1 cellular context compared by ENCODE assay signal in the genomic region with DNA sequence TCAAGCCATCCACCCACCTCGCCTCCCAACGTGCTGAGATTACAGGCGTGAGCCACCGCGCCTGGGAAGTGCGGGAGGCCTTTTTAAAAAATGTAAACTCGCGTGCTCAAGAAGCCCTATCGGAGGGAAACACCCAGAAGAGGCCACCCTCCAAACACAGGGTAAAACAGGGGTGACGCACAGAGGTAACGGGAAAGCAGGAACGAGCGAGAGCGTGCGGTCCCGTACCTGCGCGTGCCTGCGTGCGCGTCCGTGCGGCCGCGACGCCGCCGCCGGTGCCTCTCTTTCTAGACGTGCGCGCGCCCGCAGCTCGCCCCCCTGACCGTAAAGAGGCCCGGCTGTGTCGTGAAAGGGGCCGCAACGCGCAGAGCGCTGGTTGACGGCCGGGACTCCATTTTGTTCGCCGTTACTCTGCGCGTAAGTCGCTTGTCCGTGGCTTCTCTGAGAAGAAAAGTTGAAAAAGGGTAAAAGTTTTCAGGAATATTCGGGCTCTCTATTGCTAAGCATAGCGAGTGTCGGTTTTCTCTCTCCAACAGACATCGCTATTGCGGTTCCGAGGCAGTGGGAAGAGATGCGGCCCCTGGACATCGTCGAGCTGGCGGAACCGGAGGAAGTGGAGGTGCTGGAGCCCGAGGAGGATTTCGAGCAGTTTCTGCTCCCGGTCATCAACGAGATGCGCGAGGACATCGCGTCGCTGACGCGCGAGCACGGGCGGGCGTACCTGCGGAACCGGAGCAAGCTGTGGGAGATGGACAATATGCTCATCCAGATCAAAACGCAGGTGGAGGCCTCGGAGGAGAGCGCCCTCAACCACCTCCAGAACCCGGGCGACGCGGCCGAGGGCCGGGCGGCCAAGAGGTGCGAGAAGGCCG.
TF ChIP-seq lines count a peak whose summit lies in the region.

A gene (plus strand): TSS at position 394 of the 872 bp plus-strand sequence. CDS start 178 bp downstream, at position 572.

TF ChIP-seq in HepG2, 621 proteins besides CTCF, POLR2A, EP300 and RAD21 (continued from another document and continues in another):
- TF ChIP-seq, protein P1, sequence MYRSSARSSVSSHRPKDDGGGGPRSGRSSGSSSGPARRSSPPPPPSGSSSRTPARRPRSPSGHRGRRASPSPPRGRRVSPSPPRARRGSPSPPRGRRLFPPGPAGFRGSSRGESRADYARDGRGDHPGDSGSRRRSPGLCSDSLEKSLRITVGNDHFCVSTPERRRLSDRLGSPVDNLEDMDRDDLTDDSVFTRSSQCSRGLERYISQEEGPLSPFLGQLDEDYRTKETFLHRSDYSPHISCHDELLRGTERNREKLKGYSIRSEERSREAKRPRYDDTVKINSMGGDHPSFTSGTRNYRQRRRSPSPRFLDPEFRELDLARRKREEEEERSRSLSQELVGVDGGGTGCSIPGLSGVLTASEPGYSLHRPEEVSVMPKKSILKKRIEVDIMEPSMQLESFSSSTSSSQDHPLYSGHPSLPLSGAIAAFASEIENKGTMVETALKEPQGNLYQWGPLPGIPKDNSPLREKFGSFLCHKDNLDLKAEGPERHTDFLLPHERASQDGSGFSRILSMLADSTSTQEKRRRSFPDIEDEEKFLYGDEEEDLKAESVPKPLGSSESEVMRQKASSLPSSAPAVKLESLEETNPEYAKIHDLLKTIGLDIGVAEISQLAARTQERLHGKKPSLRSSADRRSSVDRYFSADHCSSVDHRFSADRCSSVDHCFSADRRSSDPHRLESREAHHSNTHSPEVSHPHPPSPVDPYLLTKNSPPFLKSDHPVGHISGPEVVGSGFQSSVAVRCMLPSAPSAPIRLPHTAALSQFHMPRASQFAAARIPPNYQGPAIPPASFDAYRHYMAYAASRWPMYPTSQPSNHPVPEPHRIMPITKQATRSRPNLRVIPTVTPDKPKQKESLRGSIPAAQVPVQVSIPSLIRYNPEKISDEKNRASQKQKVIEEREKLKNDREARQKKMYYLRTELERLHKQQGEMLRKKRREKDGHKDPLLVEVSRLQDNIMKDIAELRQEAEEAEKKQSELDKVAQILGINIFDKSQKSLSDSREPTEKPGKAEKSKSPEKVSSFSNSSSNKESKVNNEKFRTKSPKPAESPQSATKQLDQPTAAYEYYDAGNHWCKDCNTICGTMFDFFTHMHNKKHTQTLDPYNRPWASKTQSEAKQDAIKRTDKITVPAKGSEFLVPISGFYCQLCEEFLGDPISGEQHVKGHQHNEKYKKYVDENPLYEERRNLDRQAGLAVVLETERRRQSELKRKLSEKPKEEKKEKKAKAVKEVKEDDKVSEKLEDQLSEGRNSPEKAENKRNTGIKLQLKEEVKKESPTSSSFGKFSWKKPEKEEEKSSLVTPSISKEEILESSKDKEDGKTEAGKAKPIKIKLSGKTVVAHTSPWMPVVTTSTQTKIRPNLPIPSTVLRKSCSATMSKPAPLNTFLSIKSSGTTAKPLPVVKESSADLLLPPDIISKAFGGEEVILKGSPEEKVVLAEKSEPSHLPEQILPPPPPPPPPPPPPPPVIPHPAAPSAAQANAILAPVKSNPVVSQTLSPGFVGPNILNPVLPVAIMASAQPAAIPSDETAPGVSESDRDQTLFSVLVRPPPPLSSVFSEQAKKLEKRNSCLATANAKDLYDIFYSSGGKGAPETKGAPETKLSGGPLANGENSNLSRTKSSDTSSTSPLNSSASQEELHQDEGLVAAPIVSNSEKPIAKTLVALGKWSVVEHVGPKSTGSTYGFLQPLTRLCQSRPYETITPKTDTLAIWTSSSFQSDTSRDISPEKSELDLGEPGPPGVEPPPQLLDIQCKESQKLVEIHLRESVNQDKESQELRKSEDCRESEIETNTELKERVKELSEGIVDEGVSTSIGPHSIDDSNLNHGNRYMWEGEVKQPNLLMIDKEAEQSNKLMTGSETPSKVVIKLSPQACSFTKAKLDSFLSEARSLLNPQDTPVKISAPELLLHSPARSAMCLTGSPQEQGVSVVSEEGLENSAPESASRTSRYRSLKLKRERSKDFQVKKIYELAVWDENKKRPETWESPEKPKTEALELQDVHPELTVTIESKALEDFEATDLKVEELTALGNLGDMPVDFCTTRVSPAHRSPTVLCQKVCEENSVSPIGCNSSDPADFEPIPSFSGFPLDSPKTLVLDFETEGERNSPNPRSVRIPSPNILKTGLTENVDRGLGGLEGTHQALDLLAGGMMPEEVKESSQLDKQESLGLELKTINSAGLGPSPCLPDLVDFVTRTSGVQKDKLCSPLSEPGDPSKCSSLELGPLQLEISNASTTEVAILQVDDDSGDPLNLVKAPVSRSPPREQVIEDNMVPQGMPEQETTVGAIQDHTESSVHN (CRISPR knock-in tag; IDR thresholded peaks at IDR 0.05) = 0 out of 2 replicates have a peak, but pooled peaks have one; percentile 37
- 0 out of 2 replicates have a peak, but pooled peaks have one; percentile 40 for TF ChIP-seq DPF2 (CRISPR knock-in tag; IDR thresholded peaks at IDR 0.05; ENCODE audit: borderline replicate concordance, low read depth)
- peak; percentile 69; the same call in 1 of the 2 replicates for TF ChIP-seq ZNF558 (CRISPR knock-in tag; IDR thresholded peaks at IDR 0.05; ENCODE audit: borderline replicate concordance)
- TF ChIP-seq, protein P2, sequence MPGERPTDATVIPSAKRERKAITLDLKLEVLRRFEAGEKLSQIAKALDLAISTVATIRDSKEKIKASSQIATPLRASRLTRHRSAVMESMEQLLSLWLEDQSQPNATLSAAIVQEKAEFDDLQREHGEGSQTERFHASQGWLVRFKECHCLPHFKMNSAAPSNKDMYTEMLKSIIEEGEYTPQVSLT (CRISPR knock-in tag; IDR thresholded peaks at IDR 0.05; ENCODE audit: borderline replicate concordance, low read depth) = no peak
- TF ChIP-seq, protein P3, sequence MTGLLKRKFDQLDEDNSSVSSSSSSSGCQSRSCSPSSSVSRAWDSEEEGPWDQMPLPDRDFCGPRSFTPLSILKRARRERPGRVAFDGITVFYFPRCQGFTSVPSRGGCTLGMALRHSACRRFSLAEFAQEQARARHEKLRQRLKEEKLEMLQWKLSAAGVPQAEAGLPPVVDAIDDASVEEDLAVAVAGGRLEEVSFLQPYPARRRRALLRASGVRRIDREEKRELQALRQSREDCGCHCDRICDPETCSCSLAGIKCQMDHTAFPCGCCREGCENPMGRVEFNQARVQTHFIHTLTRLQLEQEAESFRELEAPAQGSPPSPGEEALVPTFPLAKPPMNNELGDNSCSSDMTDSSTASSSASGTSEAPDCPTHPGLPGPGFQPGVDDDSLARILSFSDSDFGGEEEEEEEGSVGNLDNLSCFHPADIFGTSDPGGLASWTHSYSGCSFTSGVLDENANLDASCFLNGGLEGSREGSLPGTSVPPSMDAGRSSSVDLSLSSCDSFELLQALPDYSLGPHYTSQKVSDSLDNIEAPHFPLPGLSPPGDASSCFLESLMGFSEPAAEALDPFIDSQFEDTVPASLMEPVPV (CRISPR knock-in tag; IDR thresholded peaks at IDR 0.05) = peak; percentile 72; the same call in 1 of the 2 replicates
- TF ChIP-seq NR1H2 (CRISPR knock-in tag; IDR thresholded peaks at IDR 0.05; ENCODE audit: borderline replicate concordance, low read depth) = no peak
- TF ChIP-seq ZNF790 (CRISPR knock-in tag; IDR thresholded peaks at IDR 0.05; ENCODE audit: borderline replicate concordance) = 0 out of 2 replicates have a peak, but pooled peaks have one; percentile 28
- peak; percentile 82; the same call in 1 of the 2 replicates for TF ChIP-seq ZNF572 (CRISPR knock-in tag; IDR thresholded peaks at IDR 0.05)
- TF ChIP-seq, protein P4, sequence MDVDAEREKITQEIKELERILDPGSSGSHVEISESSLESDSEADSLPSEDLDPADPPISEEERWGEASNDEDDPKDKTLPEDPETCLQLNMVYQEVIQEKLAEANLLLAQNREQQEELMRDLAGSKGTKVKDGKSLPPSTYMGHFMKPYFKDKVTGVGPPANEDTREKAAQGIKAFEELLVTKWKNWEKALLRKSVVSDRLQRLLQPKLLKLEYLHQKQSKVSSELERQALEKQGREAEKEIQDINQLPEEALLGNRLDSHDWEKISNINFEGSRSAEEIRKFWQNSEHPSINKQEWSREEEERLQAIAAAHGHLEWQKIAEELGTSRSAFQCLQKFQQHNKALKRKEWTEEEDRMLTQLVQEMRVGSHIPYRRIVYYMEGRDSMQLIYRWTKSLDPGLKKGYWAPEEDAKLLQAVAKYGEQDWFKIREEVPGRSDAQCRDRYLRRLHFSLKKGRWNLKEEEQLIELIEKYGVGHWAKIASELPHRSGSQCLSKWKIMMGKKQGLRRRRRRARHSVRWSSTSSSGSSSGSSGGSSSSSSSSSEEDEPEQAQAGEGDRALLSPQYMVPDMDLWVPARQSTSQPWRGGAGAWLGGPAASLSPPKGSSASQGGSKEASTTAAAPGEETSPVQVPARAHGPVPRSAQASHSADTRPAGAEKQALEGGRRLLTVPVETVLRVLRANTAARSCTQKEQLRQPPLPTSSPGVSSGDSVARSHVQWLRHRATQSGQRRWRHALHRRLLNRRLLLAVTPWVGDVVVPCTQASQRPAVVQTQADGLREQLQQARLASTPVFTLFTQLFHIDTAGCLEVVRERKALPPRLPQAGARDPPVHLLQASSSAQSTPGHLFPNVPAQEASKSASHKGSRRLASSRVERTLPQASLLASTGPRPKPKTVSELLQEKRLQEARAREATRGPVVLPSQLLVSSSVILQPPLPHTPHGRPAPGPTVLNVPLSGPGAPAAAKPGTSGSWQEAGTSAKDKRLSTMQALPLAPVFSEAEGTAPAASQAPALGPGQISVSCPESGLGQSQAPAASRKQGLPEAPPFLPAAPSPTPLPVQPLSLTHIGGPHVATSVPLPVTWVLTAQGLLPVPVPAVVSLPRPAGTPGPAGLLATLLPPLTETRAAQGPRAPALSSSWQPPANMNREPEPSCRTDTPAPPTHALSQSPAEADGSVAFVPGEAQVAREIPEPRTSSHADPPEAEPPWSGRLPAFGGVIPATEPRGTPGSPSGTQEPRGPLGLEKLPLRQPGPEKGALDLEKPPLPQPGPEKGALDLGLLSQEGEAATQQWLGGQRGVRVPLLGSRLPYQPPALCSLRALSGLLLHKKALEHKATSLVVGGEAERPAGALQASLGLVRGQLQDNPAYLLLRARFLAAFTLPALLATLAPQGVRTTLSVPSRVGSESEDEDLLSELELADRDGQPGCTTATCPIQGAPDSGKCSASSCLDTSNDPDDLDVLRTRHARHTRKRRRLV (CRISPR knock-in tag; IDR thresholded peaks at IDR 0.05) = peak; percentile 87
- peak; percentile 66; the same call in 1 of the 2 replicates for TF ChIP-seq PAWR (CRISPR knock-in tag; IDR thresholded peaks at IDR 0.05; ENCODE audit: borderline replicate concordance)
- TF ChIP-seq SOX13 (IDR thresholded peaks at IDR 0.05) = no peak
- TF ChIP-seq SOX13 (CRISPR knock-in tag; conservative IDR thresholded peaks at IDR 0.05 in 1 of 2, IDR thresholded peaks at IDR 0.05 in 1 of 2) = no peak
- TF ChIP-seq, protein P5, sequence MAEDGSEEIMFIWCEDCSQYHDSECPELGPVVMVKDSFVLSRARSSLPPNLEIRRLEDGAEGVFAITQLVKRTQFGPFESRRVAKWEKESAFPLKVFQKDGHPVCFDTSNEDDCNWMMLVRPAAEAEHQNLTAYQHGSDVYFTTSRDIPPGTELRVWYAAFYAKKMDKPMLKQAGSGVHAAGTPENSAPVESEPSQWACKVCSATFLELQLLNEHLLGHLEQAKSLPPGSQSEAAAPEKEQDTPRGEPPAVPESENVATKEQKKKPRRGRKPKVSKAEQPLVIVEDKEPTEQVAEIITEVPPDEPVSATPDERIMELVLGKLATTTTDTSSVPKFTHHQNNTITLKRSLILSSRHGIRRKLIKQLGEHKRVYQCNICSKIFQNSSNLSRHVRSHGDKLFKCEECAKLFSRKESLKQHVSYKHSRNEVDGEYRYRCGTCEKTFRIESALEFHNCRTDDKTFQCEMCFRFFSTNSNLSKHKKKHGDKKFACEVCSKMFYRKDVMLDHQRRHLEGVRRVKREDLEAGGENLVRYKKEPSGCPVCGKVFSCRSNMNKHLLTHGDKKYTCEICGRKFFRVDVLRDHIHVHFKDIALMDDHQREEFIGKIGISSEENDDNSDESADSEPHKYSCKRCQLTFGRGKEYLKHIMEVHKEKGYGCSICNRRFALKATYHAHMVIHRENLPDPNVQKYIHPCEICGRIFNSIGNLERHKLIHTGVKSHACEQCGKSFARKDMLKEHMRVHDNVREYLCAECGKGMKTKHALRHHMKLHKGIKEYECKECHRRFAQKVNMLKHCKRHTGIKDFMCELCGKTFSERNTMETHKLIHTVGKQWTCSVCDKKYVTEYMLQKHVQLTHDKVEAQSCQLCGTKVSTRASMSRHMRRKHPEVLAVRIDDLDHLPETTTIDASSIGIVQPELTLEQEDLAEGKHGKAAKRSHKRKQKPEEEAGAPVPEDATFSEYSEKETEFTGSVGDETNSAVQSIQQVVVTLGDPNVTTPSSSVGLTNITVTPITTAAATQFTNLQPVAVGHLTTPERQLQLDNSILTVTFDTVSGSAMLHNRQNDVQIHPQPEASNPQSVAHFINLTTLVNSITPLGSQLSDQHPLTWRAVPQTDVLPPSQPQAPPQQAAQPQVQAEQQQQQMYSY (CRISPR knock-in tag; IDR thresholded peaks at IDR 0.05) = 0 out of 2 replicates have a peak, but pooled peaks have one; percentile 39
- TF ChIP-seq, protein P6, sequence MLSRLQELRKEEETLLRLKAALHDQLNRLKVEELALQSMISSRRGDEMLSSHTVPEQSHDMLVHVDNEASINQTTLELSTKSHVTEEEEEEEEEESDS (CRISPR knock-in tag; IDR thresholded peaks at IDR 0.05; ENCODE audit: borderline replicate concordance) = no peak
- TF ChIP-seq RAD51 (IDR thresholded peaks at IDR 0.05; ENCODE audit: borderline replicate concordance) = no peak
- TF ChIP-seq ZNF878 (CRISPR knock-in tag; IDR thresholded peaks at IDR 0.05) = peak; percentile 98
- TF ChIP-seq ZNF10 (CRISPR knock-in tag; IDR thresholded peaks at IDR 0.05; ENCODE audit: borderline replicate concordance, low read depth) = no peak
- peak; percentile 42 for TF ChIP-seq GATAD2A (CRISPR knock-in tag; IDR thresholded peaks at IDR 0.05)
- no peak for TF ChIP-seq NFIC (IDR thresholded peaks at IDR 0.05; ENCODE audit: low read length)
- TF ChIP-seq ZNF672 (CRISPR knock-in tag; IDR thresholded peaks at IDR 0.05) = 0 out of 2 replicates have a peak, but pooled peaks have one; percentile 76
- no peak for TF ChIP-seq KDM1A (CRISPR knock-in tag; IDR thresholded peaks at IDR 0.05)
- no peak for TF ChIP-seq ATRX (CRISPR knock-in tag; IDR thresholded peaks at IDR 0.05; ENCODE audit: borderline replicate concordance)
- TF ChIP-seq ZNF766 (CRISPR knock-in tag; IDR thresholded peaks at IDR 0.05; ENCODE audit: borderline replicate concordance) = peak; percentile 22; the same call in 1 of the 2 replicates
- TF ChIP-seq ZNF670 (CRISPR knock-in tag; IDR thresholded peaks at IDR 0.05; ENCODE audit: borderline replicate concordance) = peak; percentile 88; the same call in 1 of the 2 replicates
- no peak for TF ChIP-seq PAF1 (CRISPR knock-in tag; IDR thresholded peaks at IDR 0.05)
- peak; percentile 75 for TF ChIP-seq YEATS4 (CRISPR knock-in tag; IDR thresholded peaks at IDR 0.05; ENCODE audit: borderline replicate concordance)
- peak; percentile 28; the same call in 1 of the 2 replicates for TF ChIP-seq SAFB2 (CRISPR knock-in tag; IDR thresholded peaks at IDR 0.05; ENCODE audit: borderline replicate concordance, low read depth)
- 0 out of 2 replicates have a peak, but pooled peaks have one; percentile 21 for TF ChIP-seq ZNF121 (CRISPR knock-in tag; IDR thresholded peaks at IDR 0.05)
- TF ChIP-seq ZNF644 (CRISPR knock-in tag; IDR thresholded peaks at IDR 0.05; ENCODE audit: low read depth) = no peak
- TF ChIP-seq ZNF260 (CRISPR knock-in tag; IDR thresholded peaks at IDR 0.05; ENCODE audit: borderline replicate concordance, low read depth) = no peak
- no peak for TF ChIP-seq ZC3H4 (CRISPR knock-in tag; IDR thresholded peaks at IDR 0.05; ENCODE audit: borderline replicate concordance)
- TF ChIP-seq ERF (CRISPR knock-in tag; IDR thresholded peaks at IDR 0.05) = peak; percentile 92
- no peak for TF ChIP-seq ZNF180 (CRISPR knock-in tag; IDR thresholded peaks at IDR 0.05; ENCODE audit: borderline replicate concordance, low read depth)
- no peak for TF ChIP-seq GTF2F1 (IDR thresholded peaks at IDR 0.05; ENCODE audit: low read length)
- no peak for TF ChIP-seq HNRNPH1 (optimal IDR thresholded peaks at IDR 0.05; ENCODE audit: low read depth, low read length)
- TF ChIP-seq ZNF343 (CRISPR knock-in tag; IDR thresholded peaks at IDR 0.05) = peak; percentile 31; the same call in 1 of the 2 replicates
- peak; percentile 27 for TF ChIP-seq JARID2 (CRISPR knock-in tag; IDR thresholded peaks at IDR 0.05; ENCODE audit: insufficient replicate concordance)
